ENCODE assay signal across 8 cellular contexts in genomic region chr11:113314065-113314388, GRCh38. TPM values are rescaled to one million over a fixed set of nuclear protein-coding genes. Genes with fewer than 3 reads are reported as not detected.
A peak's percentile ranks its signal among the peaks of the same experiment; 100 is the strongest.
DNase-seq lines count a peak whose midpoint lies in the region; ATAC-seq and TF ChIP-seq lines count a peak whose summit lies in the region.

No MANE protein-coding gene starts in this region.

- CTCF ChIA-PET in HEK293 (lab: Yijun Ruan, JAX) = interaction anchor here (1.0 to 2.9 kb wide), 5 partner anchors 9 to 416 kb away, joined by 3 to 14 read pairs (median 4); no protein-coding TSS in a partner anchor
- CTCF ChIA-PET in activated CD8-positive, alpha-beta T cell treated with anti-CD3 and anti-CD28 coated beads, Interleukin-2, amount 10 ng/mL, durations not matched to agents 7 days and 5 days (lab: Charles Lee) = interaction anchor here (0.6 to 1.4 kb wide), 3 partner anchors 14 to 1035 kb away, joined by 3 read pairs; no protein-coding TSS in a partner anchor

- H3K9me3 ChIP-seq in HEK293 (ENCODE audit: control insufficient read depth, insufficient read depth, low read depth, low read length) = no peaks in the 10 kb centered on the region
- no peaks in the 10 kb centered on the region for H3K9me3 ChIP-seq in spleen

- no peaks in the 10 kb centered on the region for H3K9me3 Mint-ChIP-seq in activated CD8-positive, alpha-beta T cell treated with anti-CD3 and anti-CD28 coated beads, Interleukin-2, amount 10 ng/mL, durations not matched to agents 7 days and 5 days (ENCODE audit: insufficient read depth)

- H3K4me3 Mint-ChIP-seq in activated CD8-positive, alpha-beta T cell treated with anti-CD3 and anti-CD28 coated beads, Interleukin-2, amount 10 ng/mL, durations not matched to agents 7 days and 5 days = peak overlapping the region; percentile 71

- TF ChIP-seq POLR2A in spleen (IDR thresholded peaks at IDR 0.05) = no peak

- TF ChIP-seq CTCF in HEK293 (tag by site-specific recombination; IDR thresholded peaks at IDR 0.05) (no peak), spleen (IDR thresholded peaks at IDR 0.05 in 8 of 11, conservative IDR thresholded peaks at IDR 0.05 in 3 of 11) (no peak)

- H3K4me3 ChIP-seq in HEK293 (ENCODE audit: low read depth, low read length) = peak overlapping the region; percentile 14
- H3K4me3 ChIP-seq in iPS-11a (ENCODE audit: low read depth, low read length) = peak overlapping the region; percentile 9
- H3K4me3 ChIP-seq in spleen = peak overlapping the region; percentile 53 to 97 (median 84)

- peaks cover 19% of the 10 kb centered on the region for H3K4me1 Mint-ChIP-seq in activated CD8-positive, alpha-beta T cell treated with anti-CD3 and anti-CD28 coated beads, Interleukin-2, amount 10 ng/mL, durations not matched to agents 7 days and 5 days (ENCODE audit: low read depth)

- no peaks in the 10 kb centered on the region for H3K36me3 Mint-ChIP-seq in activated CD8-positive, alpha-beta T cell treated with anti-CD3 and anti-CD28 coated beads, Interleukin-2, amount 10 ng/mL, durations not matched to agents 7 days and 5 days (ENCODE audit: low read depth)

- H3K27ac ChIP-seq in HEK293 (ENCODE audit: extremely low read depth, low read depth, low read length) (no peak overlapping the region), spleen (peak overlapping the region in 7 of 8 donors; percentile 81 to 92 (median 88))

- peaks cover 0 to 23% of the 10 kb centered on the region in 2 experiments; a peak in 1 of 3 replicates for H3K36me3 ChIP-seq in HEK293 (ENCODE audit: control insufficient read depth in 2 of 2, insufficient read depth in 1 of 2, low read length in 2 of 2)
- peaks cover 0 to 25% (median 4%) of the 10 kb centered on the region in 6 donors for H3K36me3 ChIP-seq in spleen

- H3K27me3 ChIP-seq in spleen (replicated peaks in 1 of 7) = no peaks in the 10 kb centered on the region

- WGBS in spleen, 5 donors = 5 to 11% (median 9%) methylated on average over 9 of the region's 9 CpGs

- intact Hi-C loops in spleen (cut with DNase I; ENCODE audit: low total_unique reads) = no loop called here

- DNase-seq in activated CD8-positive, alpha-beta T cell treated with anti-CD3 and anti-CD28 coated beads, Interleukin-2, amount 10 ng/mL, durations not matched to agents 7 days and 5 days = no peak
- no peak for DNase-seq in spleen
- DNase-seq in activated effector memory CD4-positive, alpha-beta T cell treated with Interleukin-2 at 50 U/mL for 16 hours = no peak
- no peak for DNase-seq in DMS153 (lab: John Stamatoyannopoulos, UW)
- DNase-seq in C1 segment of cervical spinal cord (lab: John Stamatoyannopoulos, UW) = no peak

- no peaks in the 10 kb centered on the region; the same call in 1 of the 2 replicates for H3K4me1 ChIP-seq in HEK293 (ENCODE audit: control insufficient read depth, insufficient read depth, low read length)
- peaks cover 6 to 28% (median 16%) of the 10 kb centered on the region in 6 donors for H3K4me1 ChIP-seq in spleen

- H3K27ac Mint-ChIP-seq in activated CD8-positive, alpha-beta T cell treated with anti-CD3 and anti-CD28 coated beads, Interleukin-2, amount 10 ng/mL, durations not matched to agents 7 days and 5 days = peak overlapping the region; percentile 69

- POLR2A ChIA-PET in HEK293 (lab: Yijun Ruan, JAX) = interaction anchor here (0.6 to 1.5 kb wide), 6 partner anchors 9 to 390 kb away, joined by 3 to 4 read pairs (median 3); no protein-coding TSS in a partner anchor
- POLR2A ChIA-PET in activated CD8-positive, alpha-beta T cell treated with anti-CD3 and anti-CD28 coated beads, Interleukin-2, amount 10 ng/mL, durations not matched to agents 7 days and 5 days (lab: Charles Lee) = interaction anchor here (0.6 kb wide), 1 partner anchor 11 kb away, joined by 3 read pairs; no protein-coding TSS in a partner anchor

- no peaks in the 10 kb centered on the region for H3K27me3 Mint-ChIP-seq in activated CD8-positive, alpha-beta T cell treated with anti-CD3 and anti-CD28 coated beads, Interleukin-2, amount 10 ng/mL, durations not matched to agents 7 days and 5 days (ENCODE audit: low read depth)

- ATAC-seq in activated CD8-positive, alpha-beta T cell treated with anti-CD3 and anti-CD28 coated beads, Interleukin-2, amount 10 ng/mL, durations not matched to agents 7 days and 5 days = no peak
- ATAC-seq in GM19395 (IDR thresholded peaks at IDR 0.05; ENCODE audit: unreplicated experiment) = no peak

TF ChIP-seq in HEK293, 187 proteins besides CTCF, POLR2A, EP300 and RAD21:
- TF ChIP-seq PRDM10 (tag by site-specific recombination; IDR thresholded peaks at IDR 0.05) (0 out of 2 replicates have a peak, but pooled peaks have one; percentile 71), ZNF335 (tag by site-specific recombination; conservative IDR thresholded peaks at IDR 0.05) (peak; percentile 60), REST (tag by site-specific recombination; IDR thresholded peaks at IDR 0.05) (no peak), ZNF548 (tag by site-specific recombination; IDR thresholded peaks at IDR 0.05) (no peak), GLIS1 (tag by site-specific recombination; IDR thresholded peaks at IDR 0.05) (no peak), ZNF473 (tag by site-specific recombination; IDR thresholded peaks at IDR 0.05) (no peak), ZBTB17 (tag by site-specific recombination; IDR thresholded peaks at IDR 0.05) (peak; percentile 63; the same call in 1 of the 2 replicates), PBX3 (CRISPR knock-in tag; IDR thresholded peaks at IDR 0.05) (0 out of 2 replicates have a peak, but pooled peaks have one; percentile 39)

RNA-seq across cellular contexts. Expression of gene TTC12, which starts 0.4 kb away (rescaled TPM):
- total RNA-seq in activated CD8-positive, alpha-beta T cell treated with anti-CD3 and anti-CD28 coated beads, Interleukin-2, amount 10 ng/mL, durations not matched to agents 7 days and 5 days = 1 to 10 TPM; 4.5 to 5.2 TPM
- total RNA-seq in spleen = 10 to 100 TPM in 6 of 7 donors, 1 to 10 TPM in 1; 8.9 to 29.8 (median 19.7) TPM
- 1 to 10 TPM; 4.2 to 5.3 (median 5.0) TPM for polyA plus RNA-seq in spleen

Comparison
In these comparisons a context has a peak if more than half of its experiments do, and no peak if none do; other contexts are left out.
1. H3K4me3 ChIP-seq: peak in every context shown above with its lines; median percentile 84 in spleen; 14 in HEK293; 9 in iPS-11a.